In the genomic region with DNA sequence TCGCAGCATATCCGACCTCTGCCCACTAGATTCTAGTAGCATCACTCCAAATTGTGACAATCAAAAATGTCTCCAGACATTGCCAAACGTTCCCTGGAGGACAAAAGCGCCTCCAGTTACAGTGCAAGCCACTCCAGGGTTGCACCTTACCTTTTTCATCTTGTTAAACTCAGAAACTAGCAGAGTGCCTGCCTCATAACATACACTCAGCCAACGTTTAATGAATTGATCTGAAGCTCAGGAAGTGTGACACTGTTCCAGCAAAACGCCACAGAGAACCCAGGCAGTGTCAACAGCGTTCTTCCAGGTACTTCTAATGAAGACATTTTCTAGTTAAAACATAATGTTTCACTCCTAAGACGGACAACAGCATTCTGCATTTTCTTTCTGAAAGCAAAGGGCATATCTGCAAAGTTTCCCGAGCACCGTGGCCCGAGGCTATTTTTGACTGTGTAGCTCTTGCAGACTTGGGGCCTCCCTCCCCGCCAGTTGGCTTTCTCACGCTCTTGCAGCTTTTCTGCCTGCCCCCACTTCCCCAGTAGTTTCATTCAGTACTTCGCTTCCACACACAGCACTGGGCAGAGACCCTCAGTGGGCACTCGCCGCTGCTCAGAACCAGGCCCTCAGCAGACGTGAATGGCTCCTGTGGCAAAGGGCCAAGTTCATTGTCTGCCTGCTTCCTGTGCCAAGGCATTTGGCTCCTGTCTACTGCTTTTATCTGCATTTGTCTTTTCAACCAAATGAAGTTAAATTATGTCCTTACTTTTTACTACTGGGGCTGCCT, we compare ENCODE assay signal across 16 cellular contexts.
DNase-seq lines count a peak whose midpoint lies in the region; ATAC-seq, FAIRE-seq and TF ChIP-seq lines count a peak whose summit lies in the region.
"Had no signal": no experiment of that assay in that cellular context is flagged by ENCODE, and none has a peak within 500 bp of the region (broad histone marks: within the 10 kb centered on the region; RNA-seq: fewer than 3 reads in every experiment).

No MANE protein-coding gene starts in this region.

- peak overlapping the region; percentile 10 to 42 for H3K4me3 ChIP-seq in kidney (ENCODE audit: low read length in 2 of 2)
- peak overlapping the region; percentile 2 for H3K4me3 ChIP-seq in upper lobe of right lung

- no peaks in the 10 kb centered on the region for H3K9me3 ChIP-seq in kidney (ENCODE audit: control insufficient read depth in 1 of 2, low read length in 2 of 2)
- no peaks in the 10 kb centered on the region for H3K9me3 ChIP-seq in upper lobe of right lung
- H3K9me3 ChIP-seq: spleen had no signal

- H3K27me3 ChIP-seq in upper lobe of right lung: no peaks in the 10 kb centered on the region

- DNase-seq in NCI-H345 (lab: John Stamatoyannopoulos, UW): peak; percentile 5
- no peak for DNase-seq in NCI-H345 treated with DMSO at 0.1 percent for 48 hours (lab: John Stamatoyannopoulos, UW; ENCODE audit: unreplicated experiment)
- DNase-seq in chondrocyte (ENCODE audit: low spot score): no peak
- DNase-seq in kidney: peak; percentile 67
- no peak for DNase-seq in upper lobe of right lung
- DNase-seq: activated CD4-positive, CD25-positive, alpha-beta regulatory T cell; Calu3; MM.1S; NCI-H774; spleen had no signal

- H3K4me3 Mint-ChIP-seq in chondrocyte (ENCODE audit: unreplicated experiment): peak overlapping the region; percentile 5
- H3K4me3 Mint-ChIP-seq: neural crest cell, type B pancreatic cell had no signal

- no peak overlapping the region for H3K27ac ChIP-seq in kidney (ENCODE audit: low read depth in 2 of 2, low read length in 2 of 2)
- H3K27ac ChIP-seq in upper lobe of right lung: no peak overlapping the region
- H3K27ac ChIP-seq: spleen had no signal

- peak overlapping the region in 1 of 2 donors; percentile 4 for H3K9ac ChIP-seq in kidney (ENCODE audit: low read length in 2 of 2)

- H3K36me3 Mint-ChIP-seq in chondrocyte (ENCODE audit: low read depth): no peaks in the 10 kb centered on the region
- H3K36me3 Mint-ChIP-seq: type B pancreatic cell had no signal

- intact Hi-C loops in kidney (cut with DNase I): no loop called here
- intact Hi-C loops in upper lobe of right lung (cut with DNase I): no loop called here

- ATAC-seq in upper lobe of right lung: no peak
- ATAC-seq in HG03378 (IDR thresholded peaks at IDR 0.05; ENCODE audit: unreplicated experiment): no peak
- no peak for ATAC-seq in GM19397 (IDR thresholded peaks at IDR 0.05; ENCODE audit: unreplicated experiment)
- no peak for ATAC-seq in HG02852 (IDR thresholded peaks at IDR 0.05; ENCODE audit: unreplicated experiment)

- peak overlapping the region; percentile 75 for H3K27ac Mint-ChIP-seq in chondrocyte (ENCODE audit: unreplicated experiment)
- H3K27ac Mint-ChIP-seq: type B pancreatic cell had no signal

- H3K4me1 ChIP-seq in kidney (ENCODE audit: control insufficient read depth in 1 of 2, insufficient read depth in 1 of 2, low read depth in 1 of 2, low read length in 2 of 2): peaks cover 0 to 3% of the 10 kb centered on the region in 2 donors
- H3K4me1 ChIP-seq in upper lobe of right lung: peaks cover 4% of the 10 kb centered on the region

- FAIRE-seq in kidney (lab: Jason Lieb, UNC): no peak
- FAIRE-seq: A204.1 had no signal

- H3K36me3 ChIP-seq in kidney (ENCODE audit: control insufficient read depth in 1 of 2, insufficient read depth in 2 of 2, low read length in 2 of 2) (no peaks in the 10 kb centered on the region), upper lobe of right lung (no peaks in the 10 kb centered on the region)
- H3K36me3 ChIP-seq: spleen had no signal

- H3K27me3 Mint-ChIP-seq in chondrocyte (ENCODE audit: low read depth): no peaks in the 10 kb centered on the region

- H3K4me1 Mint-ChIP-seq in chondrocyte (ENCODE audit: low read depth): peaks cover 43% of the 10 kb centered on the region

- no peak for TF ChIP-seq CTCF in chondrocyte (IDR thresholded peaks at IDR 0.05)
- TF ChIP-seq CTCF in kidney (IDR thresholded peaks at IDR 0.05; ENCODE audit: borderline replicate concordance, extremely low read depth, insufficient read depth): no peak
- TF ChIP-seq CTCF in upper lobe of right lung (IDR thresholded peaks at IDR 0.05): no peak

- peaks cover 2% of the 10 kb centered on the region for H3K9me3 Mint-ChIP-seq in chondrocyte (ENCODE audit: low read depth)

Comparison
In these comparisons a context has a peak if more than half of its experiments do, and no peak if none do; other contexts are left out.
1. DNase-seq: peak in NCI-H345 (single experiment) and kidney (single experiment); none in NCI-H345 treated with DMSO at 0.1 percent for 48 hours (single experiment), chondrocyte (single experiment) and upper lobe of right lung (single experiment).